In genomic region chr3:79824166-79824565, GRCh38 we compare ENCODE assay signal across 8 cellular contexts.
"Had no signal": no experiment of that assay in that cellular context is flagged by ENCODE, and none has a peak within 500 bp of the region (broad histone marks: within the 10 kb centered on the region; RNA-seq: fewer than 3 reads in every experiment).

No MANE protein-coding gene starts in this region.

- H3K27ac ChIP-seq: GM23248 had no signal

- DNase-seq: GM23248, H7, IMR-90, KG1 had no signal

- H3K36me3 ChIP-seq: HAP-1 had no signal

- H3K9ac ChIP-seq: GM23248 had no signal

- H3K9me3 ChIP-seq: HAP-1 had no signal

- H3K4me3 ChIP-seq: GM23248, HAP-1, K562 had no signal

- H2AFZ ChIP-seq: GM23248 had no signal

- ATAC-seq: HCT116, K562 had no signal

- FAIRE-seq: HTR-8/SVneo, K562 had no signal

- H3K4me1 ChIP-seq: HAP-1 had no signal
